ENCODE assay signal across 1 cellular context in the genomic region with DNA sequence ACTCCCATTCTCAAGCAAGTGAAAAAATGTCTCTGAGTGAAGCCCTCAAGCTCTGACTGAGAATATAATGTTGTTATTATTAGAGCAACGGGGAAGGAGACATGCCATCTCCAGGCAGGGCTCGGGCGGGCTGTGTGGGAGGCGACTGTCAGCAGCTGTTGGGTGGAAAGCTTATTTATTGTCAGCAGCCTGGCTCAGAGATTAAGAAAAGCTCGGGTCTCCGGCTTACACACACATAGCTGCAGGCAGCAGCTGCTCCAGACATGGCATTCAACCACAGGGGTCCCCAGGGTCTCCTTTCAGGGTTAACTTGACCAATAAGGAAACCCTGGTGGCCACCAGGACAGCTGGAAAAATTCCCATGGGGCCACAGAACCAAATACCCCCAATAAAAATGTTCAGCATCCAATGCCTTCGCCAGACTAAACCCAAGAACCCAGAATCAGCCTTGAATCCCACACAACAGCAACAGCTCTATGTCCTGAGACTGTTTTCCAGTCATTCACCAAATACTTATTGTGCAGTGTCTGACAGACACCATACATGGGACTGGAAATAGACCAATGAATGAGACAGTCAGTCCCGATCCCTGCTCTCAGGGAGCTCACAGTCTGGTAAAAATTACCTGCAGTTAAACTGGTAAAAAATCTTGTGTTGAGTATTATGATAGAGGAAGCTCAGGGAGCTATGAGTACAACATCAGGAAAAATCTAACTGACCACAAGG.
TF ChIP-seq lines count a peak whose summit lies in the region.

No MANE protein-coding gene starts in this region.

TF ChIP-seq in K562, 482 proteins besides CTCF, POLR2A, EP300 and RAD21 (continued from another document and continues in another):
- TF ChIP-seq, protein P1, sequence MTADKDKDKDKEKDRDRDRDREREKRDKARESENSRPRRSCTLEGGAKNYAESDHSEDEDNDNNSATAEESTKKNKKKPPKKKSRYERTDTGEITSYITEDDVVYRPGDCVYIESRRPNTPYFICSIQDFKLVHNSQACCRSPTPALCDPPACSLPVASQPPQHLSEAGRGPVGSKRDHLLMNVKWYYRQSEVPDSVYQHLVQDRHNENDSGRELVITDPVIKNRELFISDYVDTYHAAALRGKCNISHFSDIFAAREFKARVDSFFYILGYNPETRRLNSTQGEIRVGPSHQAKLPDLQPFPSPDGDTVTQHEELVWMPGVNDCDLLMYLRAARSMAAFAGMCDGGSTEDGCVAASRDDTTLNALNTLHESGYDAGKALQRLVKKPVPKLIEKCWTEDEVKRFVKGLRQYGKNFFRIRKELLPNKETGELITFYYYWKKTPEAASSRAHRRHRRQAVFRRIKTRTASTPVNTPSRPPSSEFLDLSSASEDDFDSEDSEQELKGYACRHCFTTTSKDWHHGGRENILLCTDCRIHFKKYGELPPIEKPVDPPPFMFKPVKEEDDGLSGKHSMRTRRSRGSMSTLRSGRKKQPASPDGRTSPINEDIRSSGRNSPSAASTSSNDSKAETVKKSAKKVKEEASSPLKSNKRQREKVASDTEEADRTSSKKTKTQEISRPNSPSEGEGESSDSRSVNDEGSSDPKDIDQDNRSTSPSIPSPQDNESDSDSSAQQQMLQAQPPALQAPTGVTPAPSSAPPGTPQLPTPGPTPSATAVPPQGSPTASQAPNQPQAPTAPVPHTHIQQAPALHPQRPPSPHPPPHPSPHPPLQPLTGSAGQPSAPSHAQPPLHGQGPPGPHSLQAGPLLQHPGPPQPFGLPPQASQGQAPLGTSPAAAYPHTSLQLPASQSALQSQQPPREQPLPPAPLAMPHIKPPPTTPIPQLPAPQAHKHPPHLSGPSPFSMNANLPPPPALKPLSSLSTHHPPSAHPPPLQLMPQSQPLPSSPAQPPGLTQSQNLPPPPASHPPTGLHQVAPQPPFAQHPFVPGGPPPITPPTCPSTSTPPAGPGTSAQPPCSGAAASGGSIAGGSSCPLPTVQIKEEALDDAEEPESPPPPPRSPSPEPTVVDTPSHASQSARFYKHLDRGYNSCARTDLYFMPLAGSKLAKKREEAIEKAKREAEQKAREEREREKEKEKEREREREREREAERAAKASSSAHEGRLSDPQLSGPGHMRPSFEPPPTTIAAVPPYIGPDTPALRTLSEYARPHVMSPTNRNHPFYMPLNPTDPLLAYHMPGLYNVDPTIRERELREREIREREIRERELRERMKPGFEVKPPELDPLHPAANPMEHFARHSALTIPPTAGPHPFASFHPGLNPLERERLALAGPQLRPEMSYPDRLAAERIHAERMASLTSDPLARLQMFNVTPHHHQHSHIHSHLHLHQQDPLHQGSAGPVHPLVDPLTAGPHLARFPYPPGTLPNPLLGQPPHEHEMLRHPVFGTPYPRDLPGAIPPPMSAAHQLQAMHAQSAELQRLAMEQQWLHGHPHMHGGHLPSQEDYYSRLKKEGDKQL (CRISPR knock-in tag; IDR thresholded peaks at IDR 0.05; ENCODE audit: borderline replicate concordance), result no peak
- TF ChIP-seq, protein P2, sequence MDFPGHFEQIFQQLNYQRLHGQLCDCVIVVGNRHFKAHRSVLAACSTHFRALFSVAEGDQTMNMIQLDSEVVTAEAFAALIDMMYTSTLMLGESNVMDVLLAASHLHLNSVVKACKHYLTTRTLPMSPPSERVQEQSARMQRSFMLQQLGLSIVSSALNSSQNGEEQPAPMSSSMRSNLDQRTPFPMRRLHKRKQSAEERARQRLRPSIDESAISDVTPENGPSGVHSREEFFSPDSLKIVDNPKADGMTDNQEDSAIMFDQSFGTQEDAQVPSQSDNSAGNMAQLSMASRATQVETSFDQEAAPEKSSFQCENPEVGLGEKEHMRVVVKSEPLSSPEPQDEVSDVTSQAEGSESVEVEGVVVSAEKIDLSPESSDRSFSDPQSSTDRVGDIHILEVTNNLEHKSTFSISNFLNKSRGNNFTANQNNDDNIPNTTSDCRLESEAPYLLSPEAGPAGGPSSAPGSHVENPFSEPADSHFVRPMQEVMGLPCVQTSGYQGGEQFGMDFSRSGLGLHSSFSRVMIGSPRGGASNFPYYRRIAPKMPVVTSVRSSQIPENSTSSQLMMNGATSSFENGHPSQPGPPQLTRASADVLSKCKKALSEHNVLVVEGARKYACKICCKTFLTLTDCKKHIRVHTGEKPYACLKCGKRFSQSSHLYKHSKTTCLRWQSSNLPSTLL (IDR thresholded peaks at IDR 0.05), result no peak
- TF ChIP-seq FOXK1 (CRISPR knock-in tag; IDR thresholded peaks at IDR 0.05; ENCODE audit: borderline replicate concordance), result no peak
- TF ChIP-seq CBX1 (IDR thresholded peaks at IDR 0.05; ENCODE audit: low read depth), result no peak
- TF ChIP-seq CXXC5 (CRISPR knock-in tag; IDR thresholded peaks at IDR 0.05), result peak; percentile 67
- TF ChIP-seq, protein P3, sequence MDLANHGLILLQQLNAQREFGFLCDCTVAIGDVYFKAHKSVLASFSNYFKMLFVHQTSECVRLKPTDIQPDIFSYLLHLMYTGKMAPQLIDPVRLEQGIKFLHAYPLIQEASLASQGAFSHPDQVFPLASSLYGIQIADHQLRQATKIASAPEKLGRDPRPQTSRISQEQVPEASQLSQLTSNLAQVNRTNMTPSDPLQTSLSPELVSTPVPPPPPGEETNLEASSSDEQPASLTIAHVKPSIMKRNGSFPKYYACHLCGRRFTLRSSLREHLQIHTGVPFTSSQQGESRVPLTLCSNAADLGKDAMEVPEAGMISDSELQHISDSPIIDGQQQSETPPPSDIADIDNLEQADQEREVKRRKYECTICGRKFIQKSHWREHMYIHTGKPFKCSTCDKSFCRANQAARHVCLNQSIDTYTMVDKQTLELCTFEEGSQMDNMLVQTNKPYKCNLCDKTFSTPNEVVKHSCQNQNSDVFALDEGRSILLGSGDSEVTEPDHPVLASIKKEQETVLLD (IDR thresholded peaks at IDR 0.05), result no peak
- no peak for TF ChIP-seq KHSRP (IDR thresholded peaks at IDR 0.05)
- TF ChIP-seq, protein P4, sequence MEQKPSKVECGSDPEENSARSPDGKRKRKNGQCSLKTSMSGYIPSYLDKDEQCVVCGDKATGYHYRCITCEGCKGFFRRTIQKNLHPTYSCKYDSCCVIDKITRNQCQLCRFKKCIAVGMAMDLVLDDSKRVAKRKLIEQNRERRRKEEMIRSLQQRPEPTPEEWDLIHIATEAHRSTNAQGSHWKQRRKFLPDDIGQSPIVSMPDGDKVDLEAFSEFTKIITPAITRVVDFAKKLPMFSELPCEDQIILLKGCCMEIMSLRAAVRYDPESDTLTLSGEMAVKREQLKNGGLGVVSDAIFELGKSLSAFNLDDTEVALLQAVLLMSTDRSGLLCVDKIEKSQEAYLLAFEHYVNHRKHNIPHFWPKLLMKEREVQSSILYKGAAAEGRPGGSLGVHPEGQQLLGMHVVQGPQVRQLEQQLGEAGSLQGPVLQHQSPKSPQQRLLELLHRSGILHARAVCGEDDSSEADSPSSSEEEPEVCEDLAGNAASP (IDR thresholded peaks at IDR 0.05), result no peak
- no peak for TF ChIP-seq ARNT (IDR thresholded peaks at IDR 0.05)
- TF ChIP-seq, protein P5, sequence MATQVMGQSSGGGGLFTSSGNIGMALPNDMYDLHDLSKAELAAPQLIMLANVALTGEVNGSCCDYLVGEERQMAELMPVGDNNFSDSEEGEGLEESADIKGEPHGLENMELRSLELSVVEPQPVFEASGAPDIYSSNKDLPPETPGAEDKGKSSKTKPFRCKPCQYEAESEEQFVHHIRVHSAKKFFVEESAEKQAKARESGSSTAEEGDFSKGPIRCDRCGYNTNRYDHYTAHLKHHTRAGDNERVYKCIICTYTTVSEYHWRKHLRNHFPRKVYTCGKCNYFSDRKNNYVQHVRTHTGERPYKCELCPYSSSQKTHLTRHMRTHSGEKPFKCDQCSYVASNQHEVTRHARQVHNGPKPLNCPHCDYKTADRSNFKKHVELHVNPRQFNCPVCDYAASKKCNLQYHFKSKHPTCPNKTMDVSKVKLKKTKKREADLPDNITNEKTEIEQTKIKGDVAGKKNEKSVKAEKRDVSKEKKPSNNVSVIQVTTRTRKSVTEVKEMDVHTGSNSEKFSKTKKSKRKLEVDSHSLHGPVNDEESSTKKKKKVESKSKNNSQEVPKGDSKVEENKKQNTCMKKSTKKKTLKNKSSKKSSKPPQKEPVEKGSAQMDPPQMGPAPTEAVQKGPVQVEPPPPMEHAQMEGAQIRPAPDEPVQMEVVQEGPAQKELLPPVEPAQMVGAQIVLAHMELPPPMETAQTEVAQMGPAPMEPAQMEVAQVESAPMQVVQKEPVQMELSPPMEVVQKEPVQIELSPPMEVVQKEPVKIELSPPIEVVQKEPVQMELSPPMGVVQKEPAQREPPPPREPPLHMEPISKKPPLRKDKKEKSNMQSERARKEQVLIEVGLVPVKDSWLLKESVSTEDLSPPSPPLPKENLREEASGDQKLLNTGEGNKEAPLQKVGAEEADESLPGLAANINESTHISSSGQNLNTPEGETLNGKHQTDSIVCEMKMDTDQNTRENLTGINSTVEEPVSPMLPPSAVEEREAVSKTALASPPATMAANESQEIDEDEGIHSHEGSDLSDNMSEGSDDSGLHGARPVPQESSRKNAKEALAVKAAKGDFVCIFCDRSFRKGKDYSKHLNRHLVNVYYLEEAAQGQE (CRISPR knock-in tag; IDR thresholded peaks at IDR 0.05; ENCODE audit: low read depth), result no peak
- TF ChIP-seq NCOR1 (IDR thresholded peaks at IDR 0.05), result peak; percentile 60
- peak in 1 of 2 experiments; percentile 40; a peak in 1 of 4 replicates for TF ChIP-seq TBL1XR1 (IDR thresholded peaks at IDR 0.05; ENCODE audit: low read length in 2 of 2)
- TF ChIP-seq MYNN (IDR thresholded peaks at IDR 0.05), result peak; percentile 81
- no peak for TF ChIP-seq MYNN (CRISPR knock-in tag; IDR thresholded peaks at IDR 0.05)
- TF ChIP-seq RBM39 (optimal IDR thresholded peaks at IDR 0.05; ENCODE audit: low read depth, low read length), result no peak
- no peak for TF ChIP-seq PTBP1 (IDR thresholded peaks at IDR 0.05; ENCODE audit: low read depth, low read length)
- TF ChIP-seq SAFB (IDR thresholded peaks at IDR 0.05; ENCODE audit: borderline replicate concordance, low read depth, low read length), result no peak
- no peak for TF ChIP-seq FOXJ3 (CRISPR knock-in tag; IDR thresholded peaks at IDR 0.05)
- TF ChIP-seq, protein P6, sequence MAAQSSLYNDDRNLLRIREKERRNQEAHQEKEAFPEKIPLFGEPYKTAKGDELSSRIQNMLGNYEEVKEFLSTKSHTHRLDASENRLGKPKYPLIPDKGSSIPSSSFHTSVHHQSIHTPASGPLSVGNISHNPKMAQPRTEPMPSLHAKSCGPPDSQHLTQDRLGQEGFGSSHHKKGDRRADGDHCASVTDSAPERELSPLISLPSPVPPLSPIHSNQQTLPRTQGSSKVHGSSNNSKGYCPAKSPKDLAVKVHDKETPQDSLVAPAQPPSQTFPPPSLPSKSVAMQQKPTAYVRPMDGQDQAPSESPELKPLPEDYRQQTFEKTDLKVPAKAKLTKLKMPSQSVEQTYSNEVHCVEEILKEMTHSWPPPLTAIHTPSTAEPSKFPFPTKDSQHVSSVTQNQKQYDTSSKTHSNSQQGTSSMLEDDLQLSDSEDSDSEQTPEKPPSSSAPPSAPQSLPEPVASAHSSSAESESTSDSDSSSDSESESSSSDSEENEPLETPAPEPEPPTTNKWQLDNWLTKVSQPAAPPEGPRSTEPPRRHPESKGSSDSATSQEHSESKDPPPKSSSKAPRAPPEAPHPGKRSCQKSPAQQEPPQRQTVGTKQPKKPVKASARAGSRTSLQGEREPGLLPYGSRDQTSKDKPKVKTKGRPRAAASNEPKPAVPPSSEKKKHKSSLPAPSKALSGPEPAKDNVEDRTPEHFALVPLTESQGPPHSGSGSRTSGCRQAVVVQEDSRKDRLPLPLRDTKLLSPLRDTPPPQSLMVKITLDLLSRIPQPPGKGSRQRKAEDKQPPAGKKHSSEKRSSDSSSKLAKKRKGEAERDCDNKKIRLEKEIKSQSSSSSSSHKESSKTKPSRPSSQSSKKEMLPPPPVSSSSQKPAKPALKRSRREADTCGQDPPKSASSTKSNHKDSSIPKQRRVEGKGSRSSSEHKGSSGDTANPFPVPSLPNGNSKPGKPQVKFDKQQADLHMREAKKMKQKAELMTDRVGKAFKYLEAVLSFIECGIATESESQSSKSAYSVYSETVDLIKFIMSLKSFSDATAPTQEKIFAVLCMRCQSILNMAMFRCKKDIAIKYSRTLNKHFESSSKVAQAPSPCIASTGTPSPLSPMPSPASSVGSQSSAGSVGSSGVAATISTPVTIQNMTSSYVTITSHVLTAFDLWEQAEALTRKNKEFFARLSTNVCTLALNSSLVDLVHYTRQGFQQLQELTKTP (IDR thresholded peaks at IDR 0.05; ENCODE audit: low read depth in 1 of 2, partially characterized antibody in 2 of 2), result no peak
- no peak for TF ChIP-seq RBM25 (IDR thresholded peaks at IDR 0.05; ENCODE audit: low read depth, low read length, severe bottlenecking)
- TF ChIP-seq DACH1 (IDR thresholded peaks at IDR 0.05; ENCODE audit: partially characterized antibody), result peak; percentile 57
- TF ChIP-seq ATF1 (CRISPR knock-in tag; IDR thresholded peaks at IDR 0.05), result no peak
- no peak for TF ChIP-seq ATF1 (tag; IDR thresholded peaks at IDR 0.05)
- TF ChIP-seq HNRNPLL (IDR thresholded peaks at IDR 0.05; ENCODE audit: low read depth, low read length, poor library complexity, severe bottlenecking), result no peak
- no peak for TF ChIP-seq PHF21A (IDR thresholded peaks at IDR 0.05; ENCODE audit: borderline replicate concordance, low read depth)
- no peak for TF ChIP-seq NR2C2 (CRISPR knock-in tag; IDR thresholded peaks at IDR 0.05)
- no peak for TF ChIP-seq NR2C2 (tag; IDR thresholded peaks at IDR 0.05)
- TF ChIP-seq, protein P7, sequence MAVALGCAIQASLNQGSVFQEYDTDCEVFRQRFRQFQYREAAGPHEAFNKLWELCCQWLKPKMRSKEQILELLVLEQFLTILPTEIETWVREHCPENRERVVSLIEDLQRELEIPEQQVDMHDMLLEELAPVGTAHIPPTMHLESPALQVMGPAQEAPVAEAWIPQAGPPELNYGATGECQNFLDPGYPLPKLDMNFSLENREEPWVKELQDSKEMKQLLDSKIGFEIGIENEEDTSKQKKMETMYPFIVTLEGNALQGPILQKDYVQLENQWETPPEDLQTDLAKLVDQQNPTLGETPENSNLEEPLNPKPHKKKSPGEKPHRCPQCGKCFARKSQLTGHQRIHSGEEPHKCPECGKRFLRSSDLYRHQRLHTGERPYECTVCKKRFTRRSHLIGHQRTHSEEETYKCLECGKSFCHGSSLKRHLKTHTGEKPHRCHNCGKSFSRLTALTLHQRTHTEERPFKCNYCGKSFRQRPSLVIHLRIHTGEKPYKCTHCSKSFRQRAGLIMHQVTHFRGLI (CRISPR knock-in tag; IDR thresholded peaks at IDR 0.05), result peak; percentile 66; the same call in 1 of the 2 replicates
- peak; percentile 27; the same call in 1 of the 2 replicates for TF ChIP-seq CREM (IDR thresholded peaks at IDR 0.05; ENCODE audit: low read depth)
- no peak for TF ChIP-seq NCOA2 (IDR thresholded peaks at IDR 0.05; ENCODE audit: partially characterized antibody in 2 of 2)
- TF ChIP-seq SETDB1 (IDR thresholded peaks at IDR 0.05; ENCODE audit: low read length), result no peak
- no peak for TF ChIP-seq CBX5 (IDR thresholded peaks at IDR 0.05; ENCODE audit: borderline replicate concordance, low read depth)
- TF ChIP-seq SPI1 (IDR thresholded peaks at IDR 0.05; ENCODE audit: borderline replicate concordance, low read depth, low read length), result no peak
- TF ChIP-seq, protein P8, sequence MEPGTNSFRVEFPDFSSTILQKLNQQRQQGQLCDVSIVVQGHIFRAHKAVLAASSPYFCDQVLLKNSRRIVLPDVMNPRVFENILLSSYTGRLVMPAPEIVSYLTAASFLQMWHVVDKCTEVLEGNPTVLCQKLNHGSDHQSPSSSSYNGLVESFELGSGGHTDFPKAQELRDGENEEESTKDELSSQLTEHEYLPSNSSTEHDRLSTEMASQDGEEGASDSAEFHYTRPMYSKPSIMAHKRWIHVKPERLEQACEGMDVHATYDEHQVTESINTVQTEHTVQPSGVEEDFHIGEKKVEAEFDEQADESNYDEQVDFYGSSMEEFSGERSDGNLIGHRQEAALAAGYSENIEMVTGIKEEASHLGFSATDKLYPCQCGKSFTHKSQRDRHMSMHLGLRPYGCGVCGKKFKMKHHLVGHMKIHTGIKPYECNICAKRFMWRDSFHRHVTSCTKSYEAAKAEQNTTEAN (CRISPR knock-in tag; IDR thresholded peaks at IDR 0.05), result no peak
